In genomic region chr22:38069372-38070249, GRCh38 we compare ENCODE assay signal across 9 cellular contexts. TPM values are rescaled to one million over a fixed set of nuclear protein-coding genes. Genes with fewer than 3 reads are reported as not detected.
DNase-seq lines count a peak whose midpoint lies in the region; ATAC-seq and TF ChIP-seq lines count a peak whose summit lies in the region.
"Had no signal": no experiment of that assay in that cellular context is flagged by ENCODE, and none has a peak within 500 bp of the region (broad histone marks: within the 10 kb centered on the region; RNA-seq: fewer than 3 reads in every experiment).

No MANE protein-coding gene starts in this region.

- TF ChIP-seq POLR2A in suprapubic skin (IDR thresholded peaks at IDR 0.05), result no peak

- peak; percentile 7 for DNase-seq in HFFc6
- peak; percentile 24 for DNase-seq in adipocyte (ENCODE audit: low read depth)
- peak in 45 of 51 donors; percentile 20 to 88 (median 55) for DNase-seq in hypothalamus (lab: John Stamatoyannopoulos, UW)
- peak in 1 of 2 donors; percentile 83 for DNase-seq in suprapubic skin (ENCODE audit: low spot score in 2 of 2)
- no peak for DNase-seq in activated CD8-positive, alpha-beta memory T cell treated with anti-CD3 and anti-CD28 coated beads, Interleukin-2, amount 10 ng/mL, durations not matched to agents 7 days and 5 days

- H3K9me3 ChIP-seq in adipocyte (ENCODE audit: control insufficient read depth, low read length), result no peaks in the 10 kb centered on the region
- no peaks in the 10 kb centered on the region for H3K9me3 ChIP-seq in suprapubic skin
- H3K9me3 ChIP-seq: pancreas had no signal

- no peak for TF ChIP-seq EP300 in suprapubic skin (IDR thresholded peaks at IDR 0.05)

- no peaks in the 10 kb centered on the region for H3K27me3 ChIP-seq in adipocyte (replicated peaks; ENCODE audit: control insufficient read depth, insufficient read depth, low read length)
- H3K27me3 ChIP-seq in suprapubic skin, result no peaks in the 10 kb centered on the region
- H3K27me3 ChIP-seq: pancreas had no signal

- peak overlapping the region; percentile 17 for H3K27ac ChIP-seq in suprapubic skin
- H3K27ac ChIP-seq: pancreas had no signal

- peak; percentile 71 for TF ChIP-seq CTCF in HFFc6 (IDR thresholded peaks at IDR 0.05)
- TF ChIP-seq CTCF in suprapubic skin (IDR thresholded peaks at IDR 0.05), result peak in 1 of 2 donors; percentile 30

- no peaks in the 10 kb centered on the region for H3K9me3 Mint-ChIP-seq in HFFc6
- no peaks in the 10 kb centered on the region for H3K9me3 Mint-ChIP-seq in activated CD8-positive, alpha-beta memory T cell treated with anti-CD3 and anti-CD28 coated beads, Interleukin-2, amount 10 ng/mL, durations not matched to agents 7 days and 5 days (ENCODE audit: low read depth)

- no peak overlapping the region for H3K27ac Mint-ChIP-seq in HFFc6
- no peak overlapping the region for H3K27ac Mint-ChIP-seq in activated CD8-positive, alpha-beta memory T cell treated with anti-CD3 and anti-CD28 coated beads, Interleukin-2, amount 10 ng/mL, durations not matched to agents 7 days and 5 days

- CTCF ChIA-PET in activated CD8-positive, alpha-beta memory T cell treated with anti-CD3 and anti-CD28 coated beads, Interleukin-2, amount 10 ng/mL, durations not matched to agents 7 days and 5 days (lab: Charles Lee), result interaction anchor here (1.7 to 2.2 kb wide), 2 partner anchors 18 to 161 kb away, joined by 3 to 10 read pairs; no protein-coding TSS in a partner anchor

- no peak overlapping the region; the same call in 1 of the 2 replicates for H3K4me3 Mint-ChIP-seq in HFFc6
- H3K4me3 Mint-ChIP-seq in activated CD8-positive, alpha-beta memory T cell treated with anti-CD3 and anti-CD28 coated beads, Interleukin-2, amount 10 ng/mL, durations not matched to agents 7 days and 5 days, result no peak overlapping the region

- no peaks in the 10 kb centered on the region for H3K36me3 Mint-ChIP-seq in HFFc6 (ENCODE audit: low read depth)
- peaks cover 2% of the 10 kb centered on the region for H3K36me3 Mint-ChIP-seq in activated CD8-positive, alpha-beta memory T cell treated with anti-CD3 and anti-CD28 coated beads, Interleukin-2, amount 10 ng/mL, durations not matched to agents 7 days and 5 days

- H3K4me1 Mint-ChIP-seq in HFFc6 (ENCODE audit: low read depth), result no peaks in the 10 kb centered on the region
- H3K4me1 Mint-ChIP-seq in activated CD8-positive, alpha-beta memory T cell treated with anti-CD3 and anti-CD28 coated beads, Interleukin-2, amount 10 ng/mL, durations not matched to agents 7 days and 5 days, result no peaks in the 10 kb centered on the region

- WGBS in suprapubic skin, result 65% methylated on average over 18 of the region's 21 CpGs

- H3K4me3 ChIP-seq in adipocyte (ENCODE audit: low read length), result no peak overlapping the region
- H3K4me3 ChIP-seq in suprapubic skin, result no peak overlapping the region
- H3K4me3 ChIP-seq: pancreas had no signal

- no peak overlapping the region for H3K9ac ChIP-seq in adipocyte (ENCODE audit: low read length)

- peaks cover 16% of the 10 kb centered on the region for H3K36me3 ChIP-seq in adipocyte (ENCODE audit: control insufficient read depth, insufficient read depth, low read length, severe bottlenecking)
- peaks cover 95% of the 10 kb centered on the region for H3K36me3 ChIP-seq in suprapubic skin

- no peaks in the 10 kb centered on the region; the same call in none of the 2 replicates for H3K27me3 Mint-ChIP-seq in HFFc6 (ENCODE audit: insufficient read depth)
- no peaks in the 10 kb centered on the region for H3K27me3 Mint-ChIP-seq in activated CD8-positive, alpha-beta memory T cell treated with anti-CD3 and anti-CD28 coated beads, Interleukin-2, amount 10 ng/mL, durations not matched to agents 7 days and 5 days

- H3K4me1 ChIP-seq in adipocyte (ENCODE audit: control insufficient read depth, insufficient read depth, low read length) (peaks cover 17% of the 10 kb centered on the region), suprapubic skin (peaks cover 18% of the 10 kb centered on the region)
- H3K4me1 ChIP-seq: pancreas had no signal

- no peak for ATAC-seq in HG02571 (IDR thresholded peaks at IDR 0.05; ENCODE audit: unreplicated experiment)
- no peak for ATAC-seq in HG03280 (IDR thresholded peaks at IDR 0.05; ENCODE audit: unreplicated experiment)
- ATAC-seq in HG03378 (IDR thresholded peaks at IDR 0.05; ENCODE audit: unreplicated experiment), result no peak
- ATAC-seq in activated CD8-positive, alpha-beta memory T cell treated with anti-CD3 and anti-CD28 coated beads, Interleukin-2, amount 10 ng/mL, durations not matched to agents 7 days and 5 days, result no peak

RNA-seq across cellular contexts. Expression of gene PICK1, which starts 12.4 kb away (rescaled TPM):
- 1 to 10 TPM; 7.0 to 10.0 (median 7.7) TPM for total RNA-seq in HFFc6 (2021; fragmentation: NEBNext Ultra II Directional; extraction: Animal tissue kit (Norgen Biotek cat#: 25700))
- total RNA-seq in suprapubic skin, result 10 to 100 TPM; 36.7 to 72.0 (median 61.5) TPM
- total RNA-seq in activated CD8-positive, alpha-beta memory T cell treated with anti-CD3 and anti-CD28 coated beads, Interleukin-2, amount 10 ng/mL, durations not matched to agents 7 days and 5 days, result 10 to 100 TPM; 12.5 to 15.9 TPM

RNA-seq across cellular contexts. Expression of gene SLC16A8, which starts 14.4 kb away (rescaled TPM):
- total RNA-seq in HFFc6 (2021; fragmentation: NEBNext Ultra II Directional; extraction: Animal tissue kit (Norgen Biotek cat#: 25700)), result not detected
- not detected for total RNA-seq in suprapubic skin
- not detected for total RNA-seq in activated CD8-positive, alpha-beta memory T cell treated with anti-CD3 and anti-CD28 coated beads, Interleukin-2, amount 10 ng/mL, durations not matched to agents 7 days and 5 days

RNA-seq across cellular contexts. Expression of gene BAIAP2L2, which starts 40.9 kb away (rescaled TPM):
- total RNA-seq in HFFc6 (2021; fragmentation: NEBNext Ultra II Directional; extraction: Animal tissue kit (Norgen Biotek cat#: 25700)), result under 1 TPM in 1 of 6 experiments, not detected in 5; 0.08 TPM
- 1 to 10 TPM in 3 of 4 donors, under 1 TPM in 1; 0.49 to 1.7 (median 1.6) TPM for total RNA-seq in suprapubic skin
- total RNA-seq in activated CD8-positive, alpha-beta memory T cell treated with anti-CD3 and anti-CD28 coated beads, Interleukin-2, amount 10 ng/mL, durations not matched to agents 7 days and 5 days, result under 1 TPM; 0.37 to 0.70 TPM
